In the genomic region with DNA sequence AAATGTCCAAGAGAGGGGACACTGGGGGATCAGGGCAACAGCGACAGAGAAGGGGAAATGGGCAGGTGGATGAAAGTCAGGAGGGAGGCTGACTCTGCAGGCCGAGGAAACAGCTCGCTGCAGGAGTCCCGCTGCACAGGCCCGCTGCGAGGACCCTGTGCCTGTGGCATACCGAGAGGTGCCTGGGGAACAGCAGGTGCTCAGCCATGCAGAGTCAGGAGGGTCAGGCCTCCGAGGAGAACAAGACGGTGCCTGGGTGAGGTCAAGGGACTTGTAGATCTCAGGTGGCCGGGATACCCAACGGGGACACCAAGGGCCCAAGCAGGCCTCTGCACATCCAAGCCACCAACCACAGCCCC, we compare ENCODE assay signal across 15 cellular contexts.
DNase-seq lines count a peak whose midpoint lies in the region; ATAC-seq and TF ChIP-seq lines count a peak whose summit lies in the region.
"Had no signal": no experiment of that assay in that cellular context is flagged by ENCODE, and none has a peak within 500 bp of the region (broad histone marks: within the 10 kb centered on the region; RNA-seq: fewer than 3 reads in every experiment).

No MANE protein-coding gene starts in this region.

- no peaks in the 10 kb centered on the region for H3K9me3 Mint-ChIP-seq in activated naive CD8-positive, alpha-beta T cell (ENCODE audit: low read depth)
- no peaks in the 10 kb centered on the region for H3K9me3 Mint-ChIP-seq in activated naive CD8-positive, alpha-beta T cell treated with anti-CD3 and anti-CD28 coated beads, Interleukin-2, amount 50 U/mL, for 24 hours
- H3K9me3 Mint-ChIP-seq in naive B cell, result peaks cover 0 to 3% (median 0%) of the 10 kb centered on the region in 7 donors
- H3K9me3 Mint-ChIP-seq: CD8-positive, alpha-beta memory T cell had no signal

- H3K4me1 ChIP-seq in body of pancreas (peaks cover 72% of the 10 kb centered on the region), thyroid gland (peaks cover 33 to 44% of the 10 kb centered on the region in 2 donors)

- H3K9me3 ChIP-seq in body of pancreas (no peaks in the 10 kb centered on the region), thyroid gland (no peaks in the 10 kb centered on the region)
- H3K9me3 ChIP-seq: ovary had no signal

- no peak for TF ChIP-seq CTCF in body of pancreas (IDR thresholded peaks at IDR 0.05)
- TF ChIP-seq CTCF in thyroid gland (IDR thresholded peaks at IDR 0.05), result no peak

- TF ChIP-seq POLR2A in body of pancreas (IDR thresholded peaks at IDR 0.05) (no peak), thyroid gland (IDR thresholded peaks at IDR 0.05) (no peak)

- no peak for ATAC-seq in activated naive CD8-positive, alpha-beta T cell treated with anti-CD3 and anti-CD28 coated beads, Interleukin-2, amount 50 U/mL, for 24 hours
- ATAC-seq in body of pancreas, result no peak
- no peak for ATAC-seq in naive B cell (ENCODE audit: low read depth in 2 of 2)
- no peak for ATAC-seq in HG02981 (IDR thresholded peaks at IDR 0.05; ENCODE audit: unreplicated experiment)

- no peaks in the 10 kb centered on the region for H3K36me3 ChIP-seq in body of pancreas (replicated peaks in 1 of 2; ENCODE audit: insufficient read depth in 1 of 2, low read depth in 2 of 2)
- H3K36me3 ChIP-seq in thyroid gland, result peaks cover 2 to 3% of the 10 kb centered on the region in 2 donors
- H3K36me3 ChIP-seq: ovary had no signal

- peak overlapping the region; percentile 30 for H3K4me3 Mint-ChIP-seq in activated naive CD8-positive, alpha-beta T cell
- H3K4me3 Mint-ChIP-seq in activated naive CD8-positive, alpha-beta T cell treated with anti-CD3 and anti-CD28 coated beads, Interleukin-2, amount 50 U/mL, for 24 hours, result no peak overlapping the region
- H3K4me3 Mint-ChIP-seq in naive B cell, result peak overlapping the region in 2 of 8 donors; percentile 35 to 44
- H3K4me3 Mint-ChIP-seq: CD8-positive, alpha-beta memory T cell had no signal

- no peaks in the 10 kb centered on the region for H3K27me3 Mint-ChIP-seq in activated naive CD8-positive, alpha-beta T cell
- no peaks in the 10 kb centered on the region for H3K27me3 Mint-ChIP-seq in activated naive CD8-positive, alpha-beta T cell treated with anti-CD3 and anti-CD28 coated beads, Interleukin-2, amount 50 U/mL, for 24 hours
- H3K27me3 Mint-ChIP-seq in naive B cell, result no peaks in the 10 kb centered on the region
- H3K27me3 Mint-ChIP-seq: CD8-positive, alpha-beta memory T cell had no signal

- H3K4me3 ChIP-seq in body of pancreas (no peak overlapping the region), thyroid gland (replicated peaks in 1 of 3) (no peak overlapping the region)
- H3K4me3 ChIP-seq: ovary had no signal

- H3K27ac ChIP-seq in body of pancreas (peak overlapping the region; percentile 53 to 84 (median 80)), thyroid gland (peak overlapping the region in 2 of 3 donors; percentile 21 to 32)
- H3K27ac ChIP-seq: HL-60 had no signal

- H3K4me1 Mint-ChIP-seq in activated naive CD8-positive, alpha-beta T cell (ENCODE audit: low read depth), result peaks cover 39% of the 10 kb centered on the region
- peaks cover 39% of the 10 kb centered on the region for H3K4me1 Mint-ChIP-seq in activated naive CD8-positive, alpha-beta T cell treated with anti-CD3 and anti-CD28 coated beads, Interleukin-2, amount 50 U/mL, for 24 hours
- H3K4me1 Mint-ChIP-seq in naive B cell, result peaks cover 56 to 77% (median 72%) of the 10 kb centered on the region in 3 donors

- no peak for DNase-seq in activated naive CD8-positive, alpha-beta T cell treated with anti-CD3 and anti-CD28 coated beads, Interleukin-2, amount 50 U/mL, for 24 hours
- DNase-seq in body of pancreas, result no peak
- DNase-seq in naive B cell, result no peak
- peak in 1 of 2 donors; percentile 39 for DNase-seq in thyroid gland
- DNase-seq in iPS-NIHi11 (ENCODE audit: low spot score), result no peak
- DNase-seq in Ammon's horn (ENCODE audit: low spot score), result no peak
- DNase-seq: activated gamma-delta T cell treated with Interleukin-2 at 50 U/mL for 16 hours; CD8-positive, alpha-beta memory T cell; NCI-H1694 treated with DMSO at 0.1 percent for 48 hours; NCI-H524 treated with DMSO at 0.1 percent for 48 hours; ovary; stimulated activated CD4-positive, alpha-beta T cell treated with anti-CD3 and anti-CD28 coated beads, Interleukin-12 subunit alpha, Interleukin-12 subunit beta, amount 100 ng/mL, for 4 hours had no signal

- intact Hi-C loops in body of pancreas (cut with DNase I) (loop anchor here (10.0 kb wide), 1 partner anchor 125 kb away; no protein-coding TSS in a partner anchor), thyroid gland (cut with DNase I) (no loop called here)

- H3K27me3 ChIP-seq in body of pancreas (no peaks in the 10 kb centered on the region), thyroid gland (no peaks in the 10 kb centered on the region)
- H3K27me3 ChIP-seq: ovary had no signal

- H3K27ac Mint-ChIP-seq in activated naive CD8-positive, alpha-beta T cell, result no peak overlapping the region
- H3K27ac Mint-ChIP-seq in activated naive CD8-positive, alpha-beta T cell treated with anti-CD3 and anti-CD28 coated beads, Interleukin-2, amount 50 U/mL, for 24 hours, result no peak overlapping the region
- H3K27ac Mint-ChIP-seq in naive B cell, result peak overlapping the region in 4 of 6 donors; percentile 35 to 64 (median 58)
- H3K27ac Mint-ChIP-seq: CD8-positive, alpha-beta memory T cell had no signal

- 89 to 97% methylated on average over 9 to 11 of the region's 11 CpGs for WGBS in body of pancreas, 2 donors
- 79 to 85% methylated on average over 11 of the region's 11 CpGs for WGBS in thyroid gland, 2 donors

- no peaks in the 10 kb centered on the region for H3K36me3 Mint-ChIP-seq in activated naive CD8-positive, alpha-beta T cell
- peaks cover 6% of the 10 kb centered on the region for H3K36me3 Mint-ChIP-seq in activated naive CD8-positive, alpha-beta T cell treated with anti-CD3 and anti-CD28 coated beads, Interleukin-2, amount 50 U/mL, for 24 hours (ENCODE audit: low read depth)
- peaks cover 0 to 8% of the 10 kb centered on the region in 2 donors for H3K36me3 Mint-ChIP-seq in naive B cell

Comparison
In these comparisons a context has a peak if more than half of its experiments do, and no peak if none do; other contexts are left out.
1. H3K27ac Mint-ChIP-seq: peak in naive B cell (4 of 6); none in activated naive CD8-positive, alpha-beta T cell (single experiment) and activated naive CD8-positive, alpha-beta T cell treated with anti-CD3 and anti-CD28 coated beads, Interleukin-2, amount 50 U/mL, for 24 hours (single experiment).